Comparison of ENCODE assay signal across 11 cellular contexts in the genomic region with DNA sequence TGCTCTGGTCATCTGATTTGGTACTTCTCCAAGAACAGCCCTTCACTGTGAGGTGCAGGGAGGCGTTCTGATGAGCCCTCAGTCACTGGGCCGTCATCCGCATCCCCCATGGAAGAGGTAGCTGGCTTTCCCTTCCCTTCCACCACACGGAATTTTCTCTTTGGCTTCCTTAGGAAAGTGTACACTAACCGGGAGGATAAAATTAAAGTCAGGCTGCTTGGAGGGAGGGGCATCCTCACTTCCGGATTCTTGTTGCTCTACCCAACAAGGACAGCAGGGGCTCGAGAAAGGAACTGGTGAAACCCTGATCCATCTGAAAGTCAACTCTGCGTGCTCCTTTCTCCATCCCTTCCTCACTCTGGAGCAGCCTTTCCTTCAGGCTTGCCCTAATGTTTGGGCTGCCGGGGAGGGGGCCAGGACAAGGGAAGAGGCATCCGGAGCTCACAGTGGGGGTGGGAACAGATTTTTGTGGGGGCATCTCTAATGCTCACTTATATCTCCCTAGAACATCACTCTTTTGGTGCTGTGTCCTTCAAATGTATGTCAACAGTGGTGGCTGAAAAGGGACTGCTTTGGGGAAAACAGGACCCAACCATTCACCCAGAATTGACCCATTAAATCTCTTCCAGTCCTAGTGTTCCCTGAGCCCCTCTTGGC.
DNase-seq lines count a peak whose midpoint lies in the region; ATAC-seq and TF ChIP-seq lines count a peak whose summit lies in the region.
"Had no signal": no experiment of that assay in that cellular context is flagged by ENCODE, and none has a peak within 500 bp of the region (broad histone marks: within the 10 kb centered on the region; RNA-seq: fewer than 3 reads in every experiment).

No MANE protein-coding gene starts in this region.

- H3K36me3 ChIP-seq in DND-41 (ENCODE audit: insufficient read depth, low read length), result no peaks in the 10 kb centered on the region
- no peaks in the 10 kb centered on the region for H3K36me3 ChIP-seq in OCI-LY1 (ENCODE audit: insufficient read depth, low read length)
- no peaks in the 10 kb centered on the region for H3K36me3 ChIP-seq in endodermal cell (ENCODE audit: control insufficient read depth, insufficient read depth, low read length)
- peaks cover 28 to 32% of the 10 kb centered on the region in 2 donors for H3K36me3 ChIP-seq in ascending aorta

- DNase-seq in AG10803 (ENCODE audit: low read depth) (no peak), DND-41 (no peak), endodermal cell (peak; percentile 78), NCI-H2107 (lab: John Stamatoyannopoulos, UW) (no peak), dermis blood vessel endothelial cell (no peak), ascending aorta (ENCODE audit: low spot score in 2 of 2) (no peak)
- DNase-seq: NCI-H1048, RPMI8226 had no signal

- H3K79me2 ChIP-seq in DND-41 (ENCODE audit: insufficient read depth, low read length), result no peaks in the 10 kb centered on the region
- H3K79me2 ChIP-seq in OCI-LY1 (ENCODE audit: insufficient read depth, low read length), result no peaks in the 10 kb centered on the region
- H3K79me2 ChIP-seq: parathyroid adenoma had no signal

- no peak overlapping the region for H3K4me3 ChIP-seq in AG10803 (ENCODE audit: low read length)
- H3K4me3 ChIP-seq in DND-41 (ENCODE audit: low read depth in 1 of 2, low read length in 2 of 2), result no peak overlapping the region
- no peak overlapping the region for H3K4me3 ChIP-seq in OCI-LY1 (ENCODE audit: low read depth, low read length, poor library complexity, severe bottlenecking)
- no peak overlapping the region for H3K4me3 ChIP-seq in endodermal cell (ENCODE audit: low read length)
- no peak overlapping the region for H3K4me3 ChIP-seq in ascending aorta

- TF ChIP-seq CTCF in AG10803 (conservative IDR thresholded peaks at IDR 0.05; ENCODE audit: low read length) (peak; percentile 17; the same call in 1 of the 2 replicates), DND-41 (IDR thresholded peaks at IDR 0.05; ENCODE audit: borderline replicate concordance, extremely low read depth, low read length, poor library complexity, severe bottlenecking) (peak; percentile 17), OCI-LY1 (IDR thresholded peaks at IDR 0.05; ENCODE audit: low read length) (peak; percentile 29; the same call in 1 of the 2 replicates), endodermal cell (conservative IDR thresholded peaks at IDR 0.05) (peak; percentile 74), ascending aorta (IDR thresholded peaks at IDR 0.05) (peak in 1 of 3 experiments; percentile 8)

- no peaks in the 10 kb centered on the region for H3K9me3 ChIP-seq in DND-41 (ENCODE audit: insufficient read depth, low read length, severe bottlenecking)
- no peaks in the 10 kb centered on the region for H3K9me3 ChIP-seq in OCI-LY1 (ENCODE audit: low read length)
- no peaks in the 10 kb centered on the region for H3K9me3 ChIP-seq in endodermal cell (ENCODE audit: control insufficient read depth, low read length)
- H3K9me3 ChIP-seq in ascending aorta, result no peaks in the 10 kb centered on the region

- ATAC-seq in DND-41 (ENCODE audit: insufficient read depth, low read depth) (no peak), GM19395 (IDR thresholded peaks at IDR 0.05; ENCODE audit: unreplicated experiment) (no peak)

- 37 to 71% methylated on average over 4 to 9 of the region's 10 CpGs for WGBS in endodermal cell (ENCODE audit: insufficient coverage in 1 of 2, insufficient read length in 1 of 2), 2 experiments

- H2AFZ ChIP-seq in DND-41 (ENCODE audit: low read depth, low read length) (no peak overlapping the region; the same call in 1 of the 2 replicates), OCI-LY1 (ENCODE audit: low read length) (peak overlapping the region; percentile 76; the same call in 1 of the 2 replicates)
- H2AFZ ChIP-seq: parathyroid adenoma had no signal

- H3K36me3 Mint-ChIP-seq in endodermal cell (ENCODE audit: low read depth), result no peaks in the 10 kb centered on the region

- no peak overlapping the region for H3K27ac Mint-ChIP-seq in endodermal cell

- H3K4me1 ChIP-seq in DND-41 (ENCODE audit: insufficient read depth, low read length) (peaks cover 30% of the 10 kb centered on the region), OCI-LY1 (ENCODE audit: insufficient read depth, low read length, severe bottlenecking) (peaks cover 28% of the 10 kb centered on the region), endodermal cell (ENCODE audit: control insufficient read depth, insufficient read depth, low read length) (no peaks in the 10 kb centered on the region), ascending aorta (no peaks in the 10 kb centered on the region)
- H3K4me1 ChIP-seq: parathyroid adenoma had no signal

- H3K9me2 ChIP-seq in OCI-LY1 (ENCODE audit: low read depth, low read length), result no peaks in the 10 kb centered on the region

- H3K27ac ChIP-seq in DND-41 (ENCODE audit: low read length) (no peak overlapping the region), OCI-LY1 (ENCODE audit: low read depth, low read length, poor library complexity, severe bottlenecking) (no peak overlapping the region), endodermal cell (ENCODE audit: low read depth, low read length) (no peak overlapping the region), ascending aorta (no peak overlapping the region)
- H3K27ac ChIP-seq: parathyroid adenoma had no signal

- H4K20me1 ChIP-seq in DND-41 (ENCODE audit: insufficient read depth, low read length), result peaks cover 3% of the 10 kb centered on the region; the same call in 1 of the 2 replicates
- H4K20me1 ChIP-seq in OCI-LY1 (ENCODE audit: insufficient read depth, low read length), result no peaks in the 10 kb centered on the region

- H3K4me1 Mint-ChIP-seq in endodermal cell, result peaks cover 15% of the 10 kb centered on the region

- peaks cover 67% of the 10 kb centered on the region for H3K27me3 Mint-ChIP-seq in endodermal cell (ENCODE audit: insufficient read depth)

- H3K9ac ChIP-seq in DND-41 (ENCODE audit: low read depth, low read length) (no peak overlapping the region), OCI-LY1 (ENCODE audit: low read length) (no peak overlapping the region), endodermal cell (ENCODE audit: extremely low read depth, low read length, poor library complexity, severe bottlenecking) (no peak overlapping the region)
- H3K9ac ChIP-seq: parathyroid adenoma had no signal

- H3K27me3 ChIP-seq in DND-41 (ENCODE audit: insufficient read depth, low read length, poor library complexity) (peaks cover 42% of the 10 kb centered on the region), OCI-LY1 (ENCODE audit: insufficient read depth, low read length) (no peaks in the 10 kb centered on the region; the same call in 1 of the 2 replicates), endodermal cell (ENCODE audit: control insufficient read depth, insufficient read depth, low read length, poor library complexity, severe bottlenecking) (peaks cover 39% of the 10 kb centered on the region), ascending aorta (no peaks in the 10 kb centered on the region)

- intact Hi-C loops in ascending aorta (cut with DNase I), result loop anchor here (5.0 kb wide), 1 partner anchor 89 kb away; no protein-coding TSS in a partner anchor

- H3K4me3 Mint-ChIP-seq in endodermal cell, result no peak overlapping the region

- H3F3A ChIP-seq in OCI-LY1 (ENCODE audit: insufficient read depth, low read length), result no peaks in the 10 kb centered on the region

- H3K4me2 ChIP-seq in DND-41 (ENCODE audit: insufficient read depth, low read length) (peak overlapping the region; percentile 12; the same call in 1 of the 2 replicates), OCI-LY1 (ENCODE audit: low read length) (peak overlapping the region; percentile 39)

- H3K9me3 Mint-ChIP-seq in endodermal cell, result no peaks in the 10 kb centered on the region
